ENCODE assay signal across 8 cellular contexts in the genomic region with DNA sequence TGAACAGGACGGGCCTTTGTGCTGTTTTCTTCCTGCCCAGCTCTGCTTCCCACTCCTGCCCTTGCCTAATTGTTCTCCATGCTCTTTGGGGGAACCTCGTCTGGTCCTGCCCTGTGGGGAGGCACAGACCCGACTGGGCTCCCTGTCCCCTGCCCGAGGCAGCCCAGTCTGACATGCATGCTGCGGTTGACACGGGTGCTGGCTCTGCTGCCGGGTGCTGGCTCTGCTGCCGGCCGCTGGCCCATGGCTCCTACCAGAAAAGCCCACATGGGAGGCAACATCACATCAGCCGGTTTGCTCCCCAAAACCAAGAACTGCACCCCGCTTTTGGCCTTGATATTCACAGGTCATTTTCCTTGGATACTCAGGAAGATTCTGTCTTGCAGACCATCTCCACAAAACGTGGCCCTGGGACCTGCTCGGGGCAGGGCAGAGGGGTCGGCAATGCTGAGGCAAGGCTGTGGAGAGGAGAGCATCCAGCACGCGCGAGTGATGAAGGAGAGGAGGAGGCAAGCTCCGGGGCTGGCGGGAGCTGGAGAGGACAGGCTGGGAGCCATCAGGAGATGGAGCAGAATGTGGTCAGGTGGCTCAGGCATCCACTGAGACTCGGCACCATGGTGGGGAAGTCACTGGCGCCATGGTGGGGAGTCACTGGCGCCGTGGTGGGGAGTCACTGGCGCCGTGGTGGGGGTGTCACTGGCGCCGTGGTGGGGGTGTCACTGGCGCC. TPM values are rescaled to one million over a fixed set of nuclear protein-coding genes. Genes with fewer than 3 reads are reported as not detected.
"Had no signal": no experiment of that assay in that cellular context is flagged by ENCODE, and none has a peak within 500 bp of the region (broad histone marks: within the 10 kb centered on the region; RNA-seq: fewer than 3 reads in every experiment).

No MANE protein-coding gene starts in this region.

- H3K4me1 Mint-ChIP-seq: H9 had no signal

- H3K4me3 Mint-ChIP-seq: H9, IgD-negative memory B cell had no signal

- ATAC-seq: HepG2 had no signal

- H3K27ac Mint-ChIP-seq: H9, IgD-negative memory B cell had no signal

- DNase-seq: GM23248, GOT3, H9, HCEC 1CT, Karpas-422, KBM-7 had no signal

RNA-seq across cellular contexts. Expression of a gene that starts 31.6 kb away (rescaled TPM):
- total RNA-seq: GM23248, HepG2 had no signal
